2 cellular contexts compared by ENCODE assay signal in genomic region chr6:39247667-39248194, GRCh38.
TF ChIP-seq lines count a peak whose summit lies in the region.

No MANE protein-coding gene starts in this region.

TF ChIP-seq in GM23338, 12 proteins besides CTCF, POLR2A, EP300 and RAD21:
- no peak for TF ChIP-seq CREB1 (CRISPR knock-in tag; IDR thresholded peaks at IDR 0.05; ENCODE audit: low read depth)
- no peak for TF ChIP-seq JUNB (IDR thresholded peaks at IDR 0.05; ENCODE audit: unreplicated experiment)
- TF ChIP-seq NANOG (IDR thresholded peaks at IDR 0.05; ENCODE audit: borderline replicate concordance), result no peak
- TF ChIP-seq, protein P1, sequence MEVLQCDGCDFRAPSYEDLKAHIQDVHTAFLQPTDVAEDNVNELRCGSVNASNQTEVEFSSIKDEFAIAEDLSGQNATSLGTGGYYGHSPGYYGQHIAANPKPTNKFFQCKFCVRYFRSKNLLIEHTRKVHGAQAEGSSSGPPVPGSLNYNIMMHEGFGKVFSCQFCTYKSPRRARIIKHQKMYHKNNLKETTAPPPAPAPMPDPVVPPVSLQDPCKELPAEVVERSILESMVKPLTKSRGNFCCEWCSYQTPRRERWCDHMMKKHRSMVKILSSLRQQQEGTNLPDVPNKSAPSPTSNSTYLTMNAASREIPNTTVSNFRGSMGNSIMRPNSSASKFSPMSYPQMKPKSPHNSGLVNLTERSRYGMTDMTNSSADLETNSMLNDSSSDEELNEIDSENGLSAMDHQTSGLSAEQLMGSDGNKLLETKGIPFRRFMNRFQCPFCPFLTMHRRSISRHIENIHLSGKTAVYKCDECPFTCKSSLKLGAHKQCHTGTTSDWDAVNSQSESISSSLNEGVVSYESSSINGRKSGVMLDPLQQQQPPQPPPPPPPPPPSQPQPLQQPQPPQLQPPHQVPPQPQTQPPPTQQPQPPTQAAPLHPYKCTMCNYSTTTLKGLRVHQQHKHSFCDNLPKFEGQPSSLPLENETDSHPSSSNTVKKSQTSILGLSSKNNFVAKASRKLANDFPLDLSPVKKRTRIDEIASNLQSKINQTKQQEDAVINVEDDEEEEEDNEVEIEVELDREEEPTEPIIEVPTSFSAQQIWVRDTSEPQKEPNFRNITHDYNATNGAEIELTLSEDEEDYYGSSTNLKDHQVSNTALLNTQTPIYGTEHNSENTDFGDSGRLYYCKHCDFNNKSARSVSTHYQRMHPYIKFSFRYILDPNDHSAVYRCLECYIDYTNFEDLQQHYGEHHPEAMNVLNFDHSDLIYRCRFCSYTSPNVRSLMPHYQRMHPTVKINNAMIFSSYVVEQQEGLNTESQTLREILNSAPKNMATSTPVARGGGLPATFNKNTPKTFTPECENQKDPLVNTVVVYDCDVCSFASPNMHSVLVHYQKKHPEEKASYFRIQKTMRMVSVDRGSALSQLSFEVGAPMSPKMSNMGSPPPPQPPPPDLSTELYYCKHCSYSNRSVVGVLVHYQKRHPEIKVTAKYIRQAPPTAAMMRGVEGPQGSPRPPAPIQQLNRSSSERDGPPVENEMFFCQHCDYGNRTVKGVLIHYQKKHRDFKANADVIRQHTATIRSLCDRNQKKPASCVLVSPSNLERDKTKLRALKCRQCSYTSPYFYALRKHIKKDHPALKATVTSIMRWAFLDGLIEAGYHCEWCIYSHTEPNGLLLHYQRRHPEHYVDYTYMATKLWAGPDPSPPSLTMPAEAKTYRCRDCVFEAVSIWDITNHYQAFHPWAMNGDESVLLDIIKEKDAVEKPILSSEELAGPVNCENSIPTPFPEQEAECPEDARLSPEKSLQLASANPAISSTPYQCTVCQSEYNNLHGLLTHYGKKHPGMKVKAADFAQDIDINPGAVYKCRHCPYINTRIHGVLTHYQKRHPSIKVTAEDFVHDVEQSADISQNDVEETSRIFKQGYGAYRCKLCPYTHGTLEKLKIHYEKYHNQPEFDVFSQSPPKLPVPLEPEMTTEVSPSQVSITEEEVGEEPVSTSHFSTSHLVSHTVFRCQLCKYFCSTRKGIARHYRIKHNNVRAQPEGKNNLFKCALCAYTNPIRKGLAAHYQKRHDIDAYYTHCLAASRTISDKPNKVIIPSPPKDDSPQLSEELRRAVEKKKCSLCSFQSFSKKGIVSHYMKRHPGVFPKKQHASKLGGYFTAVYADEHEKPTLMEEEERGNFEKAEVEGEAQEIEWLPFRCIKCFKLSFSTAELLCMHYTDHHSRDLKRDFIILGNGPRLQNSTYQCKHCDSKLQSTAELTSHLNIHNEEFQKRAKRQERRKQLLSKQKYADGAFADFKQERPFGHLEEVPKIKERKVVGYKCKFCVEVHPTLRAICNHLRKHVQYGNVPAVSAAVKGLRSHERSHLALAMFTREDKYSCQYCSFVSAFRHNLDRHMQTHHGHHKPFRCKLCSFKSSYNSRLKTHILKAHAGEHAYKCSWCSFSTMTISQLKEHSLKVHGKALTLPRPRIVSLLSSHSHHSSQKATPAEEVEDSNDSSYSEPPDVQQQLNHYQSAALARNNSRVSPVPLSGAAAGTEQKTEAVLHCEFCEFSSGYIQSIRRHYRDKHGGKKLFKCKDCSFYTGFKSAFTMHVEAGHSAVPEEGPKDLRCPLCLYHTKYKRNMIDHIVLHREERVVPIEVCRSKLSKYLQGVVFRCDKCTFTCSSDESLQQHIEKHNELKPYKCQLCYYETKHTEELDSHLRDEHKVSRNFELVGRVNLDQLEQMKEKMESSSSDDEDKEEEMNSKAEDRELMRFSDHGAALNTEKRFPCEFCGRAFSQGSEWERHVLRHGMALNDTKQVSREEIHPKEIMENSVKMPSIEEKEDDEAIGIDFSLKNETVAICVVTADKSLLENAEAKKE (CRISPR knock-in tag; IDR thresholded peaks at IDR 0.05), result no peak
- no peak for TF ChIP-seq EZH2phosphoT487 (IDR thresholded peaks at IDR 0.05; ENCODE audit: unreplicated experiment)
- TF ChIP-seq EZH2 (IDR thresholded peaks at IDR 0.05; ENCODE audit: low read depth, unreplicated experiment), result no peak
- no peak for TF ChIP-seq ZNF114 (CRISPR knock-in tag; IDR thresholded peaks at IDR 0.05)
- no peak for TF ChIP-seq ETS1 (IDR thresholded peaks at IDR 0.05)
- no peak for TF ChIP-seq STAT1 (IDR thresholded peaks at IDR 0.05; ENCODE audit: unreplicated experiment)
- TF ChIP-seq REST (IDR thresholded peaks at IDR 0.05; ENCODE audit: unreplicated experiment), result no peak
- TF ChIP-seq POLR2AphosphoS5 (IDR thresholded peaks at IDR 0.05; ENCODE audit: low read depth), result no peak
- TF ChIP-seq ZNF331 (CRISPR knock-in tag; IDR thresholded peaks at IDR 0.05; ENCODE audit: low read depth), result no peak
TF ChIP-seq in GM23338: peak in this region for 0.

TF ChIP-seq in K562, 482 proteins besides CTCF, POLR2A, EP300 and RAD21 (continues in another document):
- TF ChIP-seq PHTF2 (CRISPR knock-in tag; IDR thresholded peaks at IDR 0.05) (no peak), CBFB (CRISPR knock-in tag; IDR thresholded peaks at IDR 0.05) (no peak), SRSF3 (IDR thresholded peaks at IDR 0.05; ENCODE audit: insufficient read depth, low read length) (no peak), ZNF24 (IDR thresholded peaks at IDR 0.05) (no peak), CREB3L1 (IDR thresholded peaks at IDR 0.05; ENCODE audit: borderline replicate concordance, low read depth) (no peak), DMBX1 (CRISPR knock-in tag; IDR thresholded peaks at IDR 0.05; ENCODE audit: borderline replicate concordance) (no peak), PPARD (CRISPR knock-in tag; IDR thresholded peaks at IDR 0.05) (no peak), ZHX1 (conservative IDR thresholded peaks at IDR 0.05; ENCODE audit: low read length) (no peak), MED1 (CRISPR knock-in tag; IDR thresholded peaks at IDR 0.05; ENCODE audit: borderline replicate concordance) (no peak), ZNF184 (CRISPR knock-in tag; IDR thresholded peaks at IDR 0.05) (no peak), CREM (IDR thresholded peaks at IDR 0.05; ENCODE audit: low read depth) (peak; percentile 76), ATF7 (IDR thresholded peaks at IDR 0.05) (0 out of 2 replicates have a peak, but pooled peaks have one; percentile 25), ZFP1 (CRISPR knock-in tag; IDR thresholded peaks at IDR 0.05) (no peak), ZSCAN32 (CRISPR knock-in tag; IDR thresholded peaks at IDR 0.05) (no peak), CHD7 (IDR thresholded peaks at IDR 0.05; ENCODE audit: low read depth, low read length) (no peak)
- TF ChIP-seq, protein P2, sequence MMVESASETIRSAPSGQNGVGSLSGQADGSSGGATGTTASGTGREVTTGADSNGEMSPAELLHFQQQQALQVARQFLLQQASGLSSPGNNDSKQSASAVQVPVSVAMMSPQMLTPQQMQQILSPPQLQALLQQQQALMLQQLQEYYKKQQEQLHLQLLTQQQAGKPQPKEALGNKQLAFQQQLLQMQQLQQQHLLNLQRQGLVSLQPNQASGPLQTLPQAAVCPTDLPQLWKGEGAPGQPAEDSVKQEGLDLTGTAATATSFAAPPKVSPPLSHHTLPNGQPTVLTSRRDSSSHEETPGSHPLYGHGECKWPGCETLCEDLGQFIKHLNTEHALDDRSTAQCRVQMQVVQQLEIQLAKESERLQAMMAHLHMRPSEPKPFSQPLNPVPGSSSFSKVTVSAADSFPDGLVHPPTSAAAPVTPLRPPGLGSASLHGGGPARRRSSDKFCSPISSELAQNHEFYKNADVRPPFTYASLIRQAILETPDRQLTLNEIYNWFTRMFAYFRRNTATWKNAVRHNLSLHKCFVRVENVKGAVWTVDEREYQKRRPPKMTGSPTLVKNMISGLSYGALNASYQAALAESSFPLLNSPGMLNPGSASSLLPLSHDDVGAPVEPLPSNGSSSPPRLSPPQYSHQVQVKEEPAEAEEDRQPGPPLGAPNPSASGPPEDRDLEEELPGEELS (CRISPR knock-in tag; IDR thresholded peaks at IDR 0.05; ENCODE audit: borderline replicate concordance), result no peak
